In the genomic region with DNA sequence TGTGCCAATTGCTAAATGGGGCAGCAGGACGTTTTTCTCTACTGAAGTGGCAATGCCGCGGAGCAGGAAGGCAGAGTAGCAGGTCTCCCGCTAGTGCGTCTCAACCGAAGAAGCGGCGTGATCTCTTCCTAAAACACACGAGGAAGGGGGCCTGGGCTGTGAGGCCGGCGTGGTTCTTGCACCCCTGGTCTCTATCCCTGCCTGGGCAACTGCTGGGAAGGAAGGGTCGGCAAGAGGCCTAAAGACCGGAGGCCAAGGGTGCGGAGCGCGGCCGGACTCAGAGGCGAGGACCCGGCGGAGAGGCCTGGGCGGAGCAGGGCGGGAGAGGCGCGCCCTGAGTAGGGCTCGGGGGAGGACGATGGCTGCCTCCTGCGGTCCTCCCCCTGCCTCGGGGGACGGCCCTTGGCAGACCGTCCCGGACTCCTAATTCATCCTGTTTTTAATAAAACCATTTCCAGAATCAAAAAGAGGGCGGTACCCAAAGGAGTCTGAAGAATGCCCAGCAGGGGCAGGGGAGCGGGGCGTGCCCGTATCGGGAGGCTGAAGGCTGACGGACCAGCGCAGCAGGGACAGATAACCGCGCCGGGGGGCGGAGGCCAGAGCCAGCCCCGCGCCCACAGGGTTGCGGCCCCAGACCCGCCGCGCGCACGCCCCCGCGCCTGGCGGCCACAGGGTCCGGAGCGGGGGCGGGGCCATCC, we compare ENCODE assay signal across 8 cellular contexts. TPM values are rescaled to one million over a fixed set of nuclear protein-coding genes. Genes with fewer than 3 reads are reported as not detected.
DNase-seq lines count a peak whose midpoint lies in the region; ATAC-seq, FAIRE-seq and TF ChIP-seq lines count a peak whose summit lies in the region.

No MANE protein-coding gene starts in this region.

- FAIRE-seq in GM12891 (lab: Jason Lieb, UNC), result no peak

- no peak for TF ChIP-seq RAD21 in Ishikawa (IDR thresholded peaks at IDR 0.05; ENCODE audit: low read depth)

- H3K36me3 ChIP-seq in ES-I3 (ENCODE audit: insufficient read depth, low read length) (no peaks in the 10 kb centered on the region), SJSA1 (peaks cover 2% of the 10 kb centered on the region; the same call in 1 of the 2 replicates), heart right ventricle (no peaks in the 10 kb centered on the region)

- no peaks in the 10 kb centered on the region for H3K27me3 ChIP-seq in SJSA1 (replicated peaks)
- H3K27me3 ChIP-seq in heart right ventricle, result no peaks in the 10 kb centered on the region

- peak in 3 of 9 donors; percentile 12 to 36 (median 27) for TF ChIP-seq CTCF in heart right ventricle (IDR thresholded peaks at IDR 0.05)

- H3K4me1 ChIP-seq in ES-I3 (ENCODE audit: insufficient read depth, low read length) (peaks cover 5% of the 10 kb centered on the region), SJSA1 (replicated peaks) (peaks cover 5% of the 10 kb centered on the region), heart right ventricle (peaks cover 0 to 34% (median 21%) of the 10 kb centered on the region in 9 donors)

- intact Hi-C loops in heart right ventricle (cut with DNase I) (loop anchor here in 8 of 10 donors (1.0 to 5.0 kb wide), 7 partner anchors 53 to 68 kb away; partner anchors contain the start of gene PRDM10 (in 5 of the 8)), posterior vena cava (cut with DNase I) (loop anchor here (10.0 kb wide), 1 partner anchor 64 kb away; the partner anchor contains the start of gene PRDM10 (in 2 of the 2))

- H3K27ac ChIP-seq in SJSA1 (peak overlapping the region; percentile 31; the same call in 1 of the 2 replicates), heart right ventricle (peak overlapping the region; percentile 81 to 99 (median 95))

- H3K9me3 ChIP-seq in ES-I3 (ENCODE audit: control insufficient read depth, insufficient read depth, low read length) (no peaks in the 10 kb centered on the region), SJSA1 (replicated peaks) (no peaks in the 10 kb centered on the region), heart right ventricle (no peaks in the 10 kb centered on the region)

- WGBS in heart right ventricle, 2 donors, result 0 to 1% methylated on average over 44 to 56 of the region's 56 CpGs

- H3K9ac ChIP-seq in ES-I3 (ENCODE audit: low read depth, low read length), result peak overlapping the region; percentile 87

- TF ChIP-seq POLR2A in GM12891 (IDR thresholded peaks at IDR 0.05; ENCODE audit: low read depth, low read length), result no peak

- no peak for TF ChIP-seq EP300 in Ishikawa (IDR thresholded peaks at IDR 0.05; ENCODE audit: borderline replicate concordance)

- DNase-seq in SJSA1 (ENCODE audit: low read depth in 1 of 2, low spot score in 2 of 2), result peak; percentile 64 to 74
- DNase-seq in amniotic epithelial cell (ENCODE audit: low read depth), result peak; percentile 77
- peak; percentile 84 to 85 for DNase-seq in heart right ventricle
- peak; percentile 96 for DNase-seq in posterior vena cava (ENCODE audit: low spot score)
- no peak for DNase-seq in GM12891 (ENCODE audit: insufficient read length, low spot score)

- ATAC-seq in GM21737 (IDR thresholded peaks at IDR 0.05; ENCODE audit: unreplicated experiment) (peak; percentile 48), heart right ventricle (peak; percentile 73 to 89 (median 80))

- peak overlapping the region; percentile 92 for H3K4me3 ChIP-seq in SJSA1
- peak overlapping the region; percentile 21 to 86 (median 80) for H3K4me3 ChIP-seq in heart right ventricle

TF ChIP-seq in Ishikawa, 13 proteins besides CTCF, POLR2A, EP300 and RAD21 (continues in another document):
- TF ChIP-seq, protein P1, sequence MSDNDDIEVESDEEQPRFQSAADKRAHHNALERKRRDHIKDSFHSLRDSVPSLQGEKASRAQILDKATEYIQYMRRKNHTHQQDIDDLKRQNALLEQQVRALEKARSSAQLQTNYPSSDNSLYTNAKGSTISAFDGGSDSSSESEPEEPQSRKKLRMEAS (IDR thresholded peaks at IDR 0.05), result peak; percentile 61
- TF ChIP-seq NFIC (IDR thresholded peaks at IDR 0.05) (peak; percentile 31; the same call in 1 of the 2 replicates), YY1 (IDR thresholded peaks at IDR 0.05; ENCODE audit: low read depth) (peak; percentile 68; the same call in 1 of the 2 replicates), FOXM1 (IDR thresholded peaks at IDR 0.05; ENCODE audit: borderline replicate concordance, low read depth) (no peak), CREB1 (IDR thresholded peaks at IDR 0.05; ENCODE audit: low read depth) (no peak), CEBPB (IDR thresholded peaks at IDR 0.05) (no peak), ZBTB7A (IDR thresholded peaks at IDR 0.05; ENCODE audit: low read depth) (peak; percentile 84), TAF1 (IDR thresholded peaks at IDR 0.05; ENCODE audit: low read depth) (no peak; the same call in 1 of the 2 replicates), TCF12 (IDR thresholded peaks at IDR 0.05; ENCODE audit: low read depth) (peak; percentile 41)
- TF ChIP-seq, protein P2, sequence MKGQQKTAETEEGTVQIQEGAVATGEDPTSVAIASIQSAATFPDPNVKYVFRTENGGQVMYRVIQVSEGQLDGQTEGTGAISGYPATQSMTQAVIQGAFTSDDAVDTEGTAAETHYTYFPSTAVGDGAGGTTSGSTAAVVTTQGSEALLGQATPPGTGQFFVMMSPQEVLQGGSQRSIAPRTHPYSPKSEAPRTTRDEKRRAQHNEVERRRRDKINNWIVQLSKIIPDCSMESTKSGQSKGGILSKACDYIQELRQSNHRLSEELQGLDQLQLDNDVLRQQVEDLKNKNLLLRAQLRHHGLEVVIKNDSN (IDR thresholded peaks at IDR 0.05), result peak; percentile 29; the same call in 1 of the 2 replicates

TF ChIP-seq in GM12891, 5 proteins besides CTCF, POLR2A, EP300 and RAD21:
- TF ChIP-seq PAX5 (IDR thresholded peaks at IDR 0.05; ENCODE audit: insufficient read depth, low read length, severe bottlenecking), result no peak
- TF ChIP-seq SPI1 (IDR thresholded peaks at IDR 0.05; ENCODE audit: low read depth, low read length), result no peak
- TF ChIP-seq POU2F2 (IDR thresholded peaks at IDR 0.05; ENCODE audit: low read depth, low read length), result no peak
- no peak for TF ChIP-seq TAF1 (IDR thresholded peaks at IDR 0.05; ENCODE audit: low read depth, low read length)
- TF ChIP-seq POLR2AphosphoS5 (IDR thresholded peaks at IDR 0.05; ENCODE audit: low read depth, low read length), result no peak

RNA-seq across cellular contexts. Expression of gene APLP2, which starts 0.6 kb away (rescaled TPM):
- 137 and 149 TPM in 2 replicates for total RNA-seq in SJSA1 (2014; rRNA removed; shearing (Covaris generic))
- total RNA-seq in heart right ventricle, result 100 to 1,000 TPM; 265 to 414 (median 309) TPM
- polyA plus RNA-seq in heart right ventricle, result 100 to 1,000 TPM; 115 to 142 TPM
- total RNA-seq in posterior vena cava, result 100 to 1,000 TPM; 284 to 350 TPM
- polyA plus RNA-seq in GM12891 (2012; ENCODE audit: low read depth, missing spikeins), result 5.1 TPM
